ENCODE assay signal across 1 cellular context in the genomic region with DNA sequence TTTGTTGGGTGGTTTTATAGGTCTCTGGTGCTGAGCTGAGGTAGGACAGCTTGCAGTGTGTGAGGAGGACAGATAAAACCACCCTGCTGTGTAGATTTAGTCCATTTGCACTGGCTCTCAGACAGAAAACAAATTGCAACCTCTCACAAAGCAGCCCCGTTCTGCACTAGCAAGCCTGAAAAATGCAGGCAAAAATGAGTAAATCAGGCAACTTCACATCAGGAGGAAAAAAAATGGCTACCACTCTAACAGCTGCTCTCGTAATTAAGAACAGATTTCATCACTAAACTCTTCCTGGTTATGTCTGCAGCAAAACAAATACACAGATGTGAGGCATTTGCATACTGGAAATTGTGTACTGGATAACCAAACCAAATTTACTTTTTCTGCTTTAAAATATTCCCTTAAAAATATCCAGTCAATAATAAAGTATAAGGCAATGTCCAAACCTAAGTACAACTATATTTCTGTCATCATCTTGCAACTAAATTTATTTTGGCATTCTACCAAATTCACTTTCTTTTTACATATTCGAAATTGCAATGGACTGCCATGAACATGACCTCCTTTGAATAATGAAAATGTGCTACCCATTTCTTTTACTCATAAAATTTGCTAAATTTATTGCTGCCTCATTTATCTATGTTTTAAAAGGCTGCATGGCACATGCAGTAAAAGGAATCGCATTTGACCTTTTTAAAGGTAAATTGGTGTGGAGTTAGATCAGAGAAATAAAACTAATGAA.
TF ChIP-seq lines count a peak whose summit lies in the region.

No MANE protein-coding gene starts in this region.

TF ChIP-seq in HEK293, 187 proteins besides CTCF, POLR2A, EP300 and RAD21 (continued from another document):
- TF ChIP-seq, protein P1, sequence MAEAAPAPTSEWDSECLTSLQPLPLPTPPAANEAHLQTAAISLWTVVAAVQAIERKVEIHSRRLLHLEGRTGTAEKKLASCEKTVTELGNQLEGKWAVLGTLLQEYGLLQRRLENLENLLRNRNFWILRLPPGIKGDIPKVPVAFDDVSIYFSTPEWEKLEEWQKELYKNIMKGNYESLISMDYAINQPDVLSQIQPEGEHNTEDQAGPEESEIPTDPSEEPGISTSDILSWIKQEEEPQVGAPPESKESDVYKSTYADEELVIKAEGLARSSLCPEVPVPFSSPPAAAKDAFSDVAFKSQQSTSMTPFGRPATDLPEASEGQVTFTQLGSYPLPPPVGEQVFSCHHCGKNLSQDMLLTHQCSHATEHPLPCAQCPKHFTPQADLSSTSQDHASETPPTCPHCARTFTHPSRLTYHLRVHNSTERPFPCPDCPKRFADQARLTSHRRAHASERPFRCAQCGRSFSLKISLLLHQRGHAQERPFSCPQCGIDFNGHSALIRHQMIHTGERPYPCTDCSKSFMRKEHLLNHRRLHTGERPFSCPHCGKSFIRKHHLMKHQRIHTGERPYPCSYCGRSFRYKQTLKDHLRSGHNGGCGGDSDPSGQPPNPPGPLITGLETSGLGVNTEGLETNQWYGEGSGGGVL (tag by site-specific recombination; IDR thresholded peaks at IDR 0.05) = no peak
- TF ChIP-seq ZNF37A (tag by site-specific recombination; IDR thresholded peaks at IDR 0.05) (no peak), SETDB1 (IDR thresholded peaks at IDR 0.05; ENCODE audit: insufficient read length, low read length) (no peak), SCRT2 (tag by site-specific recombination; IDR thresholded peaks at IDR 0.05) (no peak), ZNF175 (tag by site-specific recombination; IDR thresholded peaks at IDR 0.05) (no peak), ZNF2 (tag by site-specific recombination; IDR thresholded peaks at IDR 0.05) (no peak), OVOL3 (tag by site-specific recombination; IDR thresholded peaks at IDR 0.05) (no peak), YY1 (tag by site-specific recombination; IDR thresholded peaks at IDR 0.05) (0 out of 2 replicates have a peak, but pooled peaks have one; percentile 12), REPIN1 (tag by site-specific recombination; IDR thresholded peaks at IDR 0.05; ENCODE audit: low read depth) (no peak), ZNF596 (tag by site-specific recombination; IDR thresholded peaks at IDR 0.05) (no peak), ZNF624 (tag by site-specific recombination; IDR thresholded peaks at IDR 0.05) (no peak), ZFP37 (tag by site-specific recombination; IDR thresholded peaks at IDR 0.05) (no peak), ZNF639 (tag by site-specific recombination; IDR thresholded peaks at IDR 0.05) (no peak), ZNF549 (tag by site-specific recombination; IDR thresholded peaks at IDR 0.05) (no peak), BCL11A (tag by site-specific recombination; IDR thresholded peaks at IDR 0.05; ENCODE audit: low read depth) (no peak), ZNF473 (tag by site-specific recombination; IDR thresholded peaks at IDR 0.05) (no peak), ZNF76 (tag by site-specific recombination; IDR thresholded peaks at IDR 0.05; ENCODE audit: borderline replicate concordance, low read depth) (no peak), ZSCAN30 (tag by site-specific recombination; IDR thresholded peaks at IDR 0.05) (no peak), FEZF1 (tag by site-specific recombination; IDR thresholded peaks at IDR 0.05) (0 out of 2 replicates have a peak, but pooled peaks have one; percentile 36), ZBTB7A (tag by site-specific recombination; IDR thresholded peaks at IDR 0.05; ENCODE audit: low read depth) (no peak), ZBTB44 (tag by site-specific recombination; IDR thresholded peaks at IDR 0.05) (peak; percentile 90), SCRT1 (tag by site-specific recombination; IDR thresholded peaks at IDR 0.05; ENCODE audit: borderline replicate concordance) (no peak), ZNF513 (tag by site-specific recombination; IDR thresholded peaks at IDR 0.05) (no peak), ZNF132 (tag by site-specific recombination; IDR thresholded peaks at IDR 0.05; ENCODE audit: borderline replicate concordance) (no peak), ZBTB17 (tag by site-specific recombination; IDR thresholded peaks at IDR 0.05) (0 out of 2 replicates have a peak, but pooled peaks have one; percentile 14), TSHZ1 (tag by site-specific recombination; IDR thresholded peaks at IDR 0.05; ENCODE audit: borderline replicate concordance) (no peak), ZNF704 (tag by site-specific recombination; IDR thresholded peaks at IDR 0.05) (no peak), ZNF488 (tag by site-specific recombination; IDR thresholded peaks at IDR 0.05) (no peak), ZNF670 (tag by site-specific recombination; IDR thresholded peaks at IDR 0.05; ENCODE audit: low read depth) (no peak), ZNF366 (tag by site-specific recombination; conservative IDR thresholded peaks at IDR 0.05) (no peak), ZNF501 (tag by site-specific recombination; IDR thresholded peaks at IDR 0.05) (no peak)
- TF ChIP-seq, protein P2, sequence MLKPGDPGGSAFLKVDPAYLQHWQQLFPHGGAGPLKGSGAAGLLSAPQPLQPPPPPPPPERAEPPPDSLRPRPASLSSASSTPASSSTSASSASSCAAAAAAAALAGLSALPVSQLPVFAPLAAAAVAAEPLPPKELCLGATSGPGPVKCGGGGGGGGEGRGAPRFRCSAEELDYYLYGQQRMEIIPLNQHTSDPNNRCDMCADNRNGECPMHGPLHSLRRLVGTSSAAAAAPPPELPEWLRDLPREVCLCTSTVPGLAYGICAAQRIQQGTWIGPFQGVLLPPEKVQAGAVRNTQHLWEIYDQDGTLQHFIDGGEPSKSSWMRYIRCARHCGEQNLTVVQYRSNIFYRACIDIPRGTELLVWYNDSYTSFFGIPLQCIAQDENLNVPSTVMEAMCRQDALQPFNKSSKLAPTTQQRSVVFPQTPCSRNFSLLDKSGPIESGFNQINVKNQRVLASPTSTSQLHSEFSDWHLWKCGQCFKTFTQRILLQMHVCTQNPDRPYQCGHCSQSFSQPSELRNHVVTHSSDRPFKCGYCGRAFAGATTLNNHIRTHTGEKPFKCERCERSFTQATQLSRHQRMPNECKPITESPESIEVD (tag by site-specific recombination; IDR thresholded peaks at IDR 0.05) = peak; percentile 82
